38 cellular contexts compared by ENCODE assay signal in the genomic region with DNA sequence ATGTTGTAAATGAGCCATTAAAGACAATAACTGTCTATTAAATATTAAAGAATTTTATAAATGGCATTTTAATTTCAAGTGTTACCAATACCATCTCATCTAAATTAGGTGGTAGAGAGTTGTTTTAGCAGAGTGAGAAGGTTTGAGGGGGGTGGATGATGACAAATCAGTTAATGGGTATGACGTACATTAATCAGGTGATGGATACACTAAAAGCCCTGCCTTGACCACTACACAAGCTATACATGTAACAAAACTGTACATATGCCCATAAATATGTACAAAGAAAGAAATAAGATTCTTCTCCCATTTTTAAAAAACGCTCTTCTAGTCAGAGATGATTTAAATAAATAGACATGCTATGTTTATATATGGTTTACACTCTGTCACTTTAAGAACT. TPM values are rescaled to one million over a fixed set of nuclear protein-coding genes. Genes with fewer than 3 reads are reported as not detected.
"Had no signal": no experiment of that assay in that cellular context is flagged by ENCODE, and none has a peak within 500 bp of the region (broad histone marks: within the 10 kb centered on the region; RNA-seq: fewer than 3 reads in every experiment).

No MANE protein-coding gene starts in this region.

- H3K4me3 ChIP-seq: MG63 had no signal

- H3K9me3 ChIP-seq: MG63 had no signal

- H3K36me3 ChIP-seq: MG63 had no signal

- H3K27me3 ChIP-seq: MG63 had no signal

- DNase-seq: Karpas-422, Kasumi-1, MG63, MM.1S, MV-4-11, NCI-H1048, NCI-H1092, NCI-H1092 treated with DMSO at 0.1 percent for 48 hours, NCI-H1105, NCI-H1105 treated with DMSO at 0.1 percent for 48 hours, NCI-H1417 treated with DMSO at 0.1 percent for 48 hours, NCI-H1436, NCI-H1436 treated with DMSO at 0.1 percent for 48 hours, NCI-H146, NCI-H1694, NCI-H1694 treated with DMSO at 0.1 percent for 48 hours, NCI-H187, NCI-H187 treated with DMSO at 0.1 percent for 48 hours, NCI-H1930, NCI-H2029, NCI-H2029 treated with DMSO at 0.1 percent for 48 hours, NCI-H2081, NCI-H2081 treated with DMSO at 0.1 percent for 48 hours, NCI-H2107, NCI-H2171, NCI-H2171 treated with DMSO at 0.1 percent for 48 hours, NCI-H2227 treated with DMSO at 0.1 percent for 48 hours, NCI-H226, NCI-H345, NCI-H446, NCI-H446 treated with DMSO at 0.1 percent for 48 hours, NCI-H510A, NCI-H510A treated with DMSO at 0.1 percent for 48 hours, NCI-H524, NCI-H524 treated with DMSO at 0.1 percent for 48 hours had no signal

RNA-seq across cellular contexts. Expression of a gene that starts 40.0 kb away (rescaled TPM):
- total RNA-seq: LHCN-M2, M059J, MCF 10A had no signal
